26 cellular contexts compared by ENCODE assay signal in genomic region chr9:71814226-71814625, GRCh38. TPM values are rescaled to one million over a fixed set of nuclear protein-coding genes. Genes with fewer than 3 reads are reported as not detected.
DNase-seq lines count a peak whose midpoint lies in the region; ATAC-seq and TF ChIP-seq lines count a peak whose summit lies in the region.
"Had no signal": no experiment of that assay in that cellular context is flagged by ENCODE, and none has a peak within 500 bp of the region (broad histone marks: within the 10 kb centered on the region; RNA-seq: fewer than 3 reads in every experiment).

No MANE protein-coding gene starts in this region.

- H3K79me2 ChIP-seq in GM23248 (ENCODE audit: insufficient read depth): no peaks in the 10 kb centered on the region

- H3K9ac ChIP-seq in GM23248: no peak overlapping the region

- WGBS in GM23248 (ENCODE audit: low coverage in 1 of 2, low lambda C conversion rate in 2 of 2, missing lambda C conversion rate in 2 of 2), 2 experiments: 33% methylated on average over 3 of the region's 3 CpGs
- 57 to 71% (median 62%) methylated on average over 3 of the region's 3 CpGs for WGBS in heart left ventricle, 4 donors

- peak in 3 of 4 donors; percentile 41 to 73 (median 59) for ATAC-seq in heart left ventricle
- peak; percentile 32 for ATAC-seq in omental fat pad (ENCODE audit: low FRiP score)
- no peak for ATAC-seq in activated naive CD4-positive, alpha-beta T cell treated with anti-CD3 and anti-CD28 coated beads, Interleukin-2, amount 50 U/mL, for 72 hours

- in situ Hi-C loops in GM23248 (cut with MboI): loop anchor here (25.0 kb wide), 1 partner anchor 448 kb away; no protein-coding TSS in a partner anchor

- no peaks in the 10 kb centered on the region for H3K36me3 ChIP-seq in GM23248 (ENCODE audit: low read depth)
- no peaks in the 10 kb centered on the region for H3K36me3 ChIP-seq in heart left ventricle
- H3K36me3 ChIP-seq: esophagus muscularis mucosa, Peyer's patch had no signal

- no peaks in the 10 kb centered on the region for H3K27me3 ChIP-seq in GM23248 (replicated peaks; ENCODE audit: insufficient read depth)
- H3K27me3 ChIP-seq in heart left ventricle: no peaks in the 10 kb centered on the region
- H3K27me3 ChIP-seq: esophagus muscularis mucosa, Peyer's patch had no signal

- intact Hi-C loops in heart left ventricle (cut with DNase I): loop anchor here in 6 of 10 donors (5.0 to 10.0 kb wide), 7 partner anchors 47 to 529 kb away; partner anchors contain the start of genes ABHD17B (in 2 of the 6), C9orf85 (in 2 of the 6) and CEMIP2 (in 1 of the 6)

- peaks cover 13% of the 10 kb centered on the region for H3F3A ChIP-seq in GM23248 (ENCODE audit: insufficient read depth)

- no peaks in the 10 kb centered on the region for H3K9me3 ChIP-seq in GM23248 (ENCODE audit: low read depth)
- no peaks in the 10 kb centered on the region for H3K9me3 ChIP-seq in heart left ventricle
- H3K9me3 ChIP-seq: esophagus muscularis mucosa, Peyer's patch had no signal

- H3K9me3 Mint-ChIP-seq in activated naive CD4-positive, alpha-beta T cell treated with anti-CD3 and anti-CD28 coated beads, Interleukin-2, amount 50 U/mL, for 72 hours: no peaks in the 10 kb centered on the region
- H3K9me3 Mint-ChIP-seq: activated CD4-positive, alpha-beta T cell treated with anti-CD3 and anti-CD28 coated beads, Interleukin-2, amount 10 ng/mL, durations not matched to agents 24 days and 14 days; activated naive CD8-positive, alpha-beta T cell treated with anti-CD3 and anti-CD28 coated beads, Interleukin-2, amount 10 ng/mL, durations not matched to agents 7 days and 5 days; central memory CD8-positive, alpha-beta T cell; endodermal cell; immature natural killer cell; naive B cell had no signal

- TF ChIP-seq POLR2A in heart left ventricle (IDR thresholded peaks at IDR 0.05): no peak

- no peak overlapping the region for H3K27ac Mint-ChIP-seq in activated naive CD4-positive, alpha-beta T cell treated with anti-CD3 and anti-CD28 coated beads, Interleukin-2, amount 50 U/mL, for 72 hours
- H3K27ac Mint-ChIP-seq: activated CD4-positive, alpha-beta T cell treated with anti-CD3 and anti-CD28 coated beads, Interleukin-2, amount 10 ng/mL, durations not matched to agents 24 days and 14 days; activated naive CD8-positive, alpha-beta T cell treated with anti-CD3 and anti-CD28 coated beads, Interleukin-2, amount 10 ng/mL, durations not matched to agents 7 days and 5 days; endodermal cell; progenitor cell of endocrine pancreas had no signal

- no peaks in the 10 kb centered on the region for H3K36me3 Mint-ChIP-seq in activated naive CD4-positive, alpha-beta T cell treated with anti-CD3 and anti-CD28 coated beads, Interleukin-2, amount 50 U/mL, for 72 hours
- H3K36me3 Mint-ChIP-seq: activated naive CD8-positive, alpha-beta T cell treated with anti-CD3 and anti-CD28 coated beads, Interleukin-2, amount 10 ng/mL, durations not matched to agents 7 days and 5 days; immature natural killer cell; naive B cell had no signal

- H3K27ac ChIP-seq in GM23248 (no peak overlapping the region), heart left ventricle (peak overlapping the region in 2 of 12 donors; percentile 1 to 5)
- H3K27ac ChIP-seq: Peyer's patch had no signal

- no peaks in the 10 kb centered on the region for H4K20me1 ChIP-seq in GM23248 (ENCODE audit: insufficient read depth)

- H3K4me3 ChIP-seq in GM23248 (no peak overlapping the region), heart left ventricle (no peak overlapping the region)
- H3K4me3 ChIP-seq: esophagus muscularis mucosa, Peyer's patch had no signal

- H2AFZ ChIP-seq in GM23248: peak overlapping the region; percentile 56

- H3K4me2 ChIP-seq in GM23248 (ENCODE audit: unreplicated experiment): peak overlapping the region; percentile 7

- peaks cover 14% of the 10 kb centered on the region for H3K4me1 ChIP-seq in GM23248 (ENCODE audit: insufficient read depth)
- peaks cover 0 to 14% (median 6%) of the 10 kb centered on the region in 12 donors for H3K4me1 ChIP-seq in heart left ventricle
- H3K4me1 ChIP-seq: esophagus muscularis mucosa, Peyer's patch had no signal

- no peaks in the 10 kb centered on the region for H3K9me2 ChIP-seq in GM23248 (ENCODE audit: insufficient read depth)

- TF ChIP-seq CTCF in heart left ventricle (IDR thresholded peaks at IDR 0.05) (no peak), omental fat pad (IDR thresholded peaks at IDR 0.05) (no peak)

- DNase-seq in GM23248 (peak; percentile 48), dermis blood vessel endothelial cell (peak; percentile 30), heart left ventricle (peak in 4 of 5 donors; percentile 21 to 41 (median 35)), omental fat pad (ENCODE audit: low spot score) (no peak), 8988T (no peak), NCI-H748 (lab: John Stamatoyannopoulos, UW; ENCODE audit: unreplicated experiment) (no peak)
- DNase-seq in activated CD8-positive, alpha-beta memory T cell treated with anti-CD3 and anti-CD28 coated beads, Interleukin-2, amount 50 U/mL, for 48 hours: no peak
- no peak for DNase-seq in activated naive CD4-positive, alpha-beta T cell treated with anti-CD3 and anti-CD28 coated beads, Interleukin-2, amount 50 U/mL, for 72 hours (ENCODE audit: low spot score in 2 of 2)
- DNase-seq: activated CD4-positive, alpha-beta T cell treated with anti-CD3 and anti-CD28 coated beads, Interleukin-2, amount 10 ng/mL, durations not matched to agents 24 days and 14 days; activated CD8-positive, alpha-beta memory T cell treated with anti-CD3 and anti-CD28 coated beads for 24 hours; activated effector memory CD4-positive, alpha-beta T cell treated with anti-CD3 and anti-CD28 coated beads, Interleukin-2, amount 50 U/mL, for 16 hours; activated naive CD8-positive, alpha-beta T cell treated with anti-CD3 and anti-CD28 coated beads, Interleukin-2, amount 10 ng/mL, durations not matched to agents 7 days and 5 days; endodermal cell; immature natural killer cell; Kasumi-1; midbrain; naive B cell; NCI-H1436; NCI-H774; Peyer's patch; SIG-M5; stimulated activated CD4-positive, alpha-beta T cell treated with anti-CD3 and anti-CD28 coated beads, Interleukin-4, amount 100 ng/mL, for 4 hours; trophoblast cell had no signal

RNA-seq across cellular contexts. Expression of gene CEMIP2, which starts 45.9 kb away (rescaled TPM):
- 29.3 and 40.4 TPM in 2 replicates for total RNA-seq in GM23248 (2014; rRNA removed; shearing (Covaris generic))
- polyA plus RNA-seq in GM23248 (2016; fragmentation: Nextera tagmentation; extraction: Ambion mirVana) (11.5 and 12.7 TPM in 2 replicates), heart left ventricle (1 to 10 TPM; 5.8 to 8.7 TPM)
- total RNA-seq in dermis blood vessel endothelial cell (204 and 216 TPM in 2 replicates), heart left ventricle (10 to 100 TPM in 2 of 9 donors, 1 to 10 TPM in 7; 6.7 to 49.3 (median 7.4) TPM), omental fat pad (100 to 1,000 TPM in 3 of 4 donors, 10 to 100 TPM in 1; 67.1 to 496 (median 126) TPM)
- total RNA-seq in activated naive CD4-positive, alpha-beta T cell treated with anti-CD3 and anti-CD28 coated beads, Interleukin-2, amount 50 U/mL, for 72 hours: 10 to 100 TPM; 48.8 to 66.5 TPM

Comparison
In these comparisons a context has a peak if more than half of its experiments do, and no peak if none do; other contexts are left out.
1. DNase-seq: peak in GM23248 (single experiment), dermis blood vessel endothelial cell (single experiment) and heart left ventricle (4 of 5); none in omental fat pad (single experiment), 8988T (single experiment), activated CD8-positive, alpha-beta memory T cell treated with anti-CD3 and anti-CD28 coated beads, Interleukin-2, amount 50 U/mL, for 48 hours (single experiment), NCI-H748 (single experiment) and activated naive CD4-positive, alpha-beta T cell treated with anti-CD3 and anti-CD28 coated beads, Interleukin-2, amount 50 U/mL, for 72 hours (0 of 2).
2. ATAC-seq: peak in heart left ventricle (3 of 4) and omental fat pad (single experiment); none in activated naive CD4-positive, alpha-beta T cell treated with anti-CD3 and anti-CD28 coated beads, Interleukin-2, amount 50 U/mL, for 72 hours (0 of 2).